ENCODE assay signal across 12 cellular contexts in genomic region chr2:111975053-111975552, GRCh38.
A peak's percentile ranks its signal among the peaks of the same experiment; 100 is the strongest.
DNase-seq lines count a peak whose midpoint lies in the region; ATAC-seq and TF ChIP-seq lines count a peak whose summit lies in the region.
"Had no signal": no experiment of that assay in that cellular context is flagged by ENCODE, and none has a peak within 500 bp of the region (broad histone marks: within the 10 kb centered on the region; RNA-seq: fewer than 3 reads in every experiment).

No MANE protein-coding gene starts in this region.

- intact Hi-C loops in activated T-helper 2 cell treated with anti-CD3 and anti-CD28 coated beads, Interferon-gamma antibody, Interleukin-2, Interleukin-4, amounts not matched to agents 10 μg/mL and 5 μg/mL and 100 μg/mL, durations not matched to agents 14 hours and 24 hours and 36 hours (cut with micrococcal nuclease), result no loop called here
- intact Hi-C loops in posterior vena cava (cut with DNase I), result loop anchor here in 1 of 2 donors (10.0 kb wide), 1 partner anchor 1350 kb away; no protein-coding TSS in a partner anchor

- peaks cover 2% of the 10 kb centered on the region for H3K27me3 Mint-ChIP-seq in GM23338 (ENCODE audit: insufficient read depth, low read depth, poor library complexity)
- peaks cover 19% of the 10 kb centered on the region for H3K27me3 Mint-ChIP-seq in activated T-helper 2 cell treated with anti-CD3 and anti-CD28 coated beads, Interferon-gamma antibody, Interleukin-2, Interleukin-4, amounts not matched to agents 10 μg/mL and 5 μg/mL and 100 μg/mL, durations not matched to agents 14 hours and 24 hours and 36 hours (ENCODE audit: low read depth)

- H3K4me2 ChIP-seq in GM23338, result no peak overlapping the region

- H2AFZ ChIP-seq in GM23338, result no peak overlapping the region

- no peak overlapping the region for H3K27ac Mint-ChIP-seq in GM23338
- no peak overlapping the region for H3K27ac Mint-ChIP-seq in activated T-helper 2 cell treated with anti-CD3 and anti-CD28 coated beads, Interferon-gamma antibody, Interleukin-2, Interleukin-4, amounts not matched to agents 10 μg/mL and 5 μg/mL and 100 μg/mL, durations not matched to agents 14 hours and 24 hours and 36 hours

- peaks cover 19% of the 10 kb centered on the region for H3K36me3 Mint-ChIP-seq in GM23338 (ENCODE audit: low read depth)
- H3K36me3 Mint-ChIP-seq in activated T-helper 2 cell treated with anti-CD3 and anti-CD28 coated beads, Interferon-gamma antibody, Interleukin-2, Interleukin-4, amounts not matched to agents 10 μg/mL and 5 μg/mL and 100 μg/mL, durations not matched to agents 14 hours and 24 hours and 36 hours (ENCODE audit: low read depth), result no peaks in the 10 kb centered on the region

- 0 out of 2 replicates have a peak, but pooled peaks cover 3% of the 10 kb centered on the region for H3F3A ChIP-seq in GM23338 (replicated peaks; ENCODE audit: low read depth)

- H3K36me3 ChIP-seq in GM23338 (ENCODE audit: insufficient read depth), result no peaks in the 10 kb centered on the region
- H3K36me3 ChIP-seq in RWPE2 (ENCODE audit: low read depth), result no peaks in the 10 kb centered on the region
- H3K36me3 ChIP-seq in thoracic aorta, result peaks cover 4% of the 10 kb centered on the region
- H3K36me3 ChIP-seq: gastrocnemius medialis had no signal

- no peak for DNase-seq in GM23338 (ENCODE audit: low spot score)
- peak; percentile 96 for DNase-seq in RWPE2 (ENCODE audit: low spot score)
- peak; percentile 26 for DNase-seq in fibroblast of the aortic adventitia (ENCODE audit: low read depth)
- no peak for DNase-seq in thoracic aorta (ENCODE audit: low spot score)
- no peak for DNase-seq in activated T-cell treated with anti-CD3 and anti-CD28 coated beads for 4 hours
- no peak for DNase-seq in activated T-helper 2 cell treated with anti-CD3 and anti-CD28 coated beads, Interferon-gamma antibody, Interleukin-2, Interleukin-4, amounts not matched to agents 10 μg/mL and 5 μg/mL and 100 μg/mL, durations not matched to agents 14 hours and 24 hours and 36 hours (ENCODE audit: low spot score)
- DNase-seq in posterior vena cava (ENCODE audit: low spot score), result no peak
- DNase-seq: activated CD8-positive, alpha-beta memory T cell treated with anti-CD3 and anti-CD28 coated beads, Interleukin-2, amount 50 U/mL, for 4 hours; gastrocnemius medialis had no signal

- H3K4me3 ChIP-seq in GM23338, result no peak overlapping the region
- no peak overlapping the region for H3K4me3 ChIP-seq in RWPE2 (ENCODE audit: severe bottlenecking)
- H3K4me3 ChIP-seq in fibroblast of the aortic adventitia (ENCODE audit: low read depth, low read length), result no peak overlapping the region
- no peak overlapping the region for H3K4me3 ChIP-seq in thoracic aorta
- H3K4me3 ChIP-seq: gastrocnemius medialis, SK-N-MC had no signal

- H3K9me2 ChIP-seq in GM23338 (ENCODE audit: insufficient read depth), result no peaks in the 10 kb centered on the region

- no peaks in the 10 kb centered on the region for H3K79me2 ChIP-seq in GM23338 (replicated peaks; ENCODE audit: insufficient read depth)

- H4K20me1 ChIP-seq in GM23338 (replicated peaks; ENCODE audit: insufficient read depth), result no peaks in the 10 kb centered on the region

- peaks cover 5% of the 10 kb centered on the region for H3K9me3 ChIP-seq in RWPE2 (ENCODE audit: severe bottlenecking)
- H3K9me3 ChIP-seq in thoracic aorta, result no peaks in the 10 kb centered on the region
- H3K9me3 ChIP-seq: gastrocnemius medialis had no signal

- H3K27me3 ChIP-seq in GM23338 (ENCODE audit: insufficient read depth), result no peaks in the 10 kb centered on the region
- peaks cover 24% of the 10 kb centered on the region for H3K27me3 ChIP-seq in RWPE2 (ENCODE audit: insufficient read depth, poor library complexity, severe bottlenecking)
- no peaks in the 10 kb centered on the region for H3K27me3 ChIP-seq in thoracic aorta (replicated peaks; ENCODE audit: insufficient read depth)
- H3K27me3 ChIP-seq: gastrocnemius medialis had no signal

- H3K4me1 ChIP-seq in GM23338 (ENCODE audit: insufficient read depth) (no peaks in the 10 kb centered on the region), RWPE2 (ENCODE audit: insufficient read depth, poor library complexity, severe bottlenecking) (peaks cover 11% of the 10 kb centered on the region), thoracic aorta (ENCODE audit: control insufficient read depth in 1 of 2, low read depth in 2 of 2) (peaks cover 9 to 46% of the 10 kb centered on the region in 2 donors)

- no peaks in the 10 kb centered on the region; the same call in 2 of the 3 replicates for H3K4me1 Mint-ChIP-seq in GM23338
- peaks cover 12% of the 10 kb centered on the region for H3K4me1 Mint-ChIP-seq in activated T-helper 2 cell treated with anti-CD3 and anti-CD28 coated beads, Interferon-gamma antibody, Interleukin-2, Interleukin-4, amounts not matched to agents 10 μg/mL and 5 μg/mL and 100 μg/mL, durations not matched to agents 14 hours and 24 hours and 36 hours (ENCODE audit: low read depth)

- no peak for ATAC-seq in GM23338
- peak; percentile 99 for ATAC-seq in RWPE2 (ENCODE audit: low read depth)
- ATAC-seq in thoracic aorta (ENCODE audit: insufficient number of reproducible peaks, low FRiP score, low read depth), result peak; percentile 62
- ATAC-seq in HG03280 (IDR thresholded peaks at IDR 0.05; ENCODE audit: unreplicated experiment), result no peak

- H3K9me3 Mint-ChIP-seq in GM23338, result peaks cover 11% of the 10 kb centered on the region; the same call in 1 of the 3 replicates
- peaks cover 13% of the 10 kb centered on the region for H3K9me3 Mint-ChIP-seq in activated T-helper 2 cell treated with anti-CD3 and anti-CD28 coated beads, Interferon-gamma antibody, Interleukin-2, Interleukin-4, amounts not matched to agents 10 μg/mL and 5 μg/mL and 100 μg/mL, durations not matched to agents 14 hours and 24 hours and 36 hours

- no peak overlapping the region for H3K4me3 Mint-ChIP-seq in GM23338
- no peak overlapping the region for H3K4me3 Mint-ChIP-seq in activated T-helper 2 cell treated with anti-CD3 and anti-CD28 coated beads, Interferon-gamma antibody, Interleukin-2, Interleukin-4, amounts not matched to agents 10 μg/mL and 5 μg/mL and 100 μg/mL, durations not matched to agents 14 hours and 24 hours and 36 hours (ENCODE audit: low read depth)
- H3K4me3 Mint-ChIP-seq: neural crest cell had no signal

- TF ChIP-seq CTCF in GM23338 (conservative IDR thresholded peaks at IDR 0.05; ENCODE audit: low read depth in 2 of 2) (no peak), RWPE2 (IDR thresholded peaks at IDR 0.05; ENCODE audit: poor library complexity, severe bottlenecking) (no peak), fibroblast of the aortic adventitia (IDR thresholded peaks at IDR 0.05; ENCODE audit: insufficient read depth, low read length) (no peak), thoracic aorta (IDR thresholded peaks at IDR 0.05) (no peak)

- H3K27ac ChIP-seq in GM23338 (ENCODE audit: low read depth) (peak overlapping the region; percentile 39; the same call in 1 of the 2 replicates), RWPE2 (ENCODE audit: poor library complexity, severe bottlenecking) (peak overlapping the region; percentile 32), thoracic aorta (peak overlapping the region; percentile 91 to 92)
- H3K27ac ChIP-seq: gastrocnemius medialis, SK-N-MC had no signal

TF ChIP-seq in GM23338, 12 proteins besides CTCF, POLR2A, EP300 and RAD21:
- TF ChIP-seq CREB1 (CRISPR knock-in tag; IDR thresholded peaks at IDR 0.05; ENCODE audit: low read depth) (no peak), EZH2 (IDR thresholded peaks at IDR 0.05; ENCODE audit: low read depth, unreplicated experiment) (no peak), JUNB (IDR thresholded peaks at IDR 0.05; ENCODE audit: unreplicated experiment) (no peak), ZNF114 (CRISPR knock-in tag; IDR thresholded peaks at IDR 0.05) (no peak), STAT1 (IDR thresholded peaks at IDR 0.05; ENCODE audit: unreplicated experiment) (no peak), EZH2phosphoT487 (IDR thresholded peaks at IDR 0.05; ENCODE audit: unreplicated experiment) (no peak)
- TF ChIP-seq, protein P1, sequence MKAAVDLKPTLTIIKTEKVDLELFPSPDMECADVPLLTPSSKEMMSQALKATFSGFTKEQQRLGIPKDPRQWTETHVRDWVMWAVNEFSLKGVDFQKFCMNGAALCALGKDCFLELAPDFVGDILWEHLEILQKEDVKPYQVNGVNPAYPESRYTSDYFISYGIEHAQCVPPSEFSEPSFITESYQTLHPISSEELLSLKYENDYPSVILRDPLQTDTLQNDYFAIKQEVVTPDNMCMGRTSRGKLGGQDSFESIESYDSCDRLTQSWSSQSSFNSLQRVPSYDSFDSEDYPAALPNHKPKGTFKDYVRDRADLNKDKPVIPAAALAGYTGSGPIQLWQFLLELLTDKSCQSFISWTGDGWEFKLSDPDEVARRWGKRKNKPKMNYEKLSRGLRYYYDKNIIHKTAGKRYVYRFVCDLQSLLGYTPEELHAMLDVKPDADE (IDR thresholded peaks at IDR 0.05), result no peak
- TF ChIP-seq, protein P2, sequence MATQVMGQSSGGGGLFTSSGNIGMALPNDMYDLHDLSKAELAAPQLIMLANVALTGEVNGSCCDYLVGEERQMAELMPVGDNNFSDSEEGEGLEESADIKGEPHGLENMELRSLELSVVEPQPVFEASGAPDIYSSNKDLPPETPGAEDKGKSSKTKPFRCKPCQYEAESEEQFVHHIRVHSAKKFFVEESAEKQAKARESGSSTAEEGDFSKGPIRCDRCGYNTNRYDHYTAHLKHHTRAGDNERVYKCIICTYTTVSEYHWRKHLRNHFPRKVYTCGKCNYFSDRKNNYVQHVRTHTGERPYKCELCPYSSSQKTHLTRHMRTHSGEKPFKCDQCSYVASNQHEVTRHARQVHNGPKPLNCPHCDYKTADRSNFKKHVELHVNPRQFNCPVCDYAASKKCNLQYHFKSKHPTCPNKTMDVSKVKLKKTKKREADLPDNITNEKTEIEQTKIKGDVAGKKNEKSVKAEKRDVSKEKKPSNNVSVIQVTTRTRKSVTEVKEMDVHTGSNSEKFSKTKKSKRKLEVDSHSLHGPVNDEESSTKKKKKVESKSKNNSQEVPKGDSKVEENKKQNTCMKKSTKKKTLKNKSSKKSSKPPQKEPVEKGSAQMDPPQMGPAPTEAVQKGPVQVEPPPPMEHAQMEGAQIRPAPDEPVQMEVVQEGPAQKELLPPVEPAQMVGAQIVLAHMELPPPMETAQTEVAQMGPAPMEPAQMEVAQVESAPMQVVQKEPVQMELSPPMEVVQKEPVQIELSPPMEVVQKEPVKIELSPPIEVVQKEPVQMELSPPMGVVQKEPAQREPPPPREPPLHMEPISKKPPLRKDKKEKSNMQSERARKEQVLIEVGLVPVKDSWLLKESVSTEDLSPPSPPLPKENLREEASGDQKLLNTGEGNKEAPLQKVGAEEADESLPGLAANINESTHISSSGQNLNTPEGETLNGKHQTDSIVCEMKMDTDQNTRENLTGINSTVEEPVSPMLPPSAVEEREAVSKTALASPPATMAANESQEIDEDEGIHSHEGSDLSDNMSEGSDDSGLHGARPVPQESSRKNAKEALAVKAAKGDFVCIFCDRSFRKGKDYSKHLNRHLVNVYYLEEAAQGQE (IDR thresholded peaks at IDR 0.05; ENCODE audit: unreplicated experiment), result no peak
TF ChIP-seq in GM23338: peak in this region for 0.

Comparison
In these comparisons a context has a peak if more than half of its experiments do, and no peak if none do; other contexts are left out.
1. ATAC-seq: peak in RWPE2 (single experiment) and thoracic aorta (single experiment); none in GM23338 (single experiment) and HG03280 (single experiment).
2. DNase-seq: peak in RWPE2 (single experiment) and fibroblast of the aortic adventitia (single experiment); none in GM23338 (single experiment), thoracic aorta (single experiment), activated T-cell treated with anti-CD3 and anti-CD28 coated beads for 4 hours (single experiment), activated T-helper 2 cell treated with anti-CD3 and anti-CD28 coated beads, Interferon-gamma antibody, Interleukin-2, Interleukin-4, amounts not matched to agents 10 μg/mL and 5 μg/mL and 100 μg/mL, durations not matched to agents 14 hours and 24 hours and 36 hours (single experiment) and posterior vena cava (single experiment).
3. H3K27ac ChIP-seq: peak in every context shown above with its lines; median percentile 92 in thoracic aorta; 39 in GM23338; 32 in RWPE2.